Comparison of ENCODE assay signal across 8 cellular contexts in genomic region chr4:16256343-16256742, GRCh38.
"Had no signal": no experiment of that assay in that cellular context is flagged by ENCODE, and none has a peak within 500 bp of the region (broad histone marks: within the 10 kb centered on the region; RNA-seq: fewer than 3 reads in every experiment).

No MANE protein-coding gene starts in this region.

- H3K4me2 ChIP-seq: GM23338 had no signal

- ATAC-seq: GM23338, K562 had no signal

- DNase-seq: H9, HCEC 1CT, IMR-90 had no signal

- H2AFZ ChIP-seq: GM23338 had no signal

- FAIRE-seq: H1, H54, HTR-8/SVneo, K562 had no signal

- H3K4me3 ChIP-seq: GM23338, K562 had no signal
